39 cellular contexts compared by ENCODE assay signal in genomic region chr4:43357252-43357974, GRCh38.
"Had no signal": no experiment of that assay in that cellular context is flagged by ENCODE, and none has a peak within 500 bp of the region (broad histone marks: within the 10 kb centered on the region; RNA-seq: fewer than 3 reads in every experiment).

No MANE protein-coding gene starts in this region.

- H3K27me3 ChIP-seq: ascending aorta, cardiac muscle cell, MG63, Peyer's patch, SJSA1 had no signal

- H3K9me3 ChIP-seq: ascending aorta, MG63, Peyer's patch, SJSA1 had no signal

- ATAC-seq: activated CD8-positive, alpha-beta memory T cell treated with anti-CD3 and anti-CD28 coated beads, Interleukin-2, amount 10 ng/mL, durations not matched to agents 7 days and 5 days; activated T-cell treated with anti-CD3 and anti-CD28 coated beads, Interleukin-2, amount 50 U/mL, for 72 hours; activated T-helper 17 cell treated with anti-CD3 and anti-CD28 coated beads, Interleukin-2, amount 50 U/mL, for 72 hours; PC-3 had no signal

- H3K4me3 ChIP-seq: ascending aorta, cardiac muscle cell, MG63, Peyer's patch, SJSA1 had no signal

- H3K36me3 ChIP-seq: ascending aorta, cardiac muscle cell, MG63, Peyer's patch, SJSA1 had no signal

- DNase-seq: activated B cell treated with CpG ODN at 0.5 μM for 24 hours; activated CD4-positive, alpha-beta memory T cell treated with anti-CD3 and anti-CD28 coated beads, Interleukin-2, amount 10 ng/mL, durations not matched to agents 7 days and 5 days; activated CD4-positive, alpha-beta T cell treated with anti-CD3 and anti-CD28 coated beads for 4 hours; activated CD4-positive, CD25-positive, alpha-beta regulatory T cell treated with anti-CD3 and anti-CD28 coated beads, Interleukin-2, amount 50 U/mL, for 72 hours; activated CD8-positive, alpha-beta memory T cell treated with anti-CD3 and anti-CD28 coated beads for 24 hours; activated CD8-positive, alpha-beta memory T cell treated with anti-CD3 and anti-CD28 coated beads, Interleukin-2, amount 10 ng/mL, durations not matched to agents 7 days and 5 days; activated effector memory CD4-positive, alpha-beta T cell treated with anti-CD3 and anti-CD28 coated beads, Interleukin-2, amount 50 U/mL, for 16 hours; activated naive CD4-positive, alpha-beta T cell; activated naive CD4-positive, alpha-beta T cell treated with anti-CD3 and anti-CD28 coated beads, Interleukin-2, amount 50 U/mL, for 16 hours; activated naive CD8-positive, alpha-beta T cell treated with anti-CD3 and anti-CD28 coated beads for 36 hours; activated T-cell treated with anti-CD3 and anti-CD28 coated beads, Interleukin-2, amount 50 U/mL, for 1 hour; activated T-cell treated with anti-CD3 and anti-CD28 coated beads, Interleukin-2, amount 50 U/mL, for 72 hours; amniotic stem cell; Kasumi-1; KG1; MG63; NCI-H1048; NCI-H1105 treated with DMSO at 0.1 percent for 48 hours; NCI-H1436; NCI-H187 treated with DMSO at 0.1 percent for 48 hours; NCI-H2081; NCI-H345; NCI-H510A; NCI-H526; NCI-H748 treated with DMSO at 0.1 percent for 48 hours; NK-92 treated with Interleukin-12 subunit alpha and Interleukin-12 subunit beta, amount 100 ng/mL, for 24 hours; PC-3; Peyer's patch; RPMI8226; SHP77 treated with DMSO at 0.1 percent for 48 hours; SW 1271; T-helper 1 cell; T-helper 2 cell; T-helper 9 cell had no signal

- H3K4me1 ChIP-seq: ascending aorta, Peyer's patch, SJSA1 had no signal

- H3K27ac ChIP-seq: ascending aorta, cardiac muscle cell, Peyer's patch, SJSA1, VCaP had no signal
